In genomic region chr2:237786936-237787335, GRCh38 we compare ENCODE assay signal across 19 cellular contexts. TPM values are rescaled to one million over a fixed set of nuclear protein-coding genes. Genes with fewer than 3 reads are reported as not detected.
DNase-seq lines count a peak whose midpoint lies in the region; ATAC-seq, FAIRE-seq and TF ChIP-seq lines count a peak whose summit lies in the region.
"Had no signal": no experiment of that assay in that cellular context is flagged by ENCODE, and none has a peak within 500 bp of the region (broad histone marks: within the 10 kb centered on the region; RNA-seq: fewer than 3 reads in every experiment).

No MANE protein-coding gene starts in this region.

- peaks cover 20% of the 10 kb centered on the region for H3K9me3 ChIP-seq in mesenchymal stem cell (ENCODE audit: control insufficient read depth, low read length)
- peaks cover 8 to 9% of the 10 kb centered on the region in 2 donors for H3K9me3 ChIP-seq in transverse colon

- no peak for TF ChIP-seq POLR2A in transverse colon (IDR thresholded peaks at IDR 0.05)

- peaks cover 2% of the 10 kb centered on the region for H3K4me1 Mint-ChIP-seq in activated naive CD8-positive, alpha-beta T cell (ENCODE audit: low read depth)
- H3K4me1 Mint-ChIP-seq in activated naive CD8-positive, alpha-beta T cell treated with anti-CD3 and anti-CD28 coated beads for 36 hours: peaks cover 1% of the 10 kb centered on the region
- peaks cover 5% of the 10 kb centered on the region for H3K4me1 Mint-ChIP-seq in central memory CD8-positive, alpha-beta T cell
- H3K4me1 Mint-ChIP-seq in activated T-cell treated with anti-CD3 and anti-CD28 coated beads, Interleukin-2, amount 50 U/mL, for 4 hours (ENCODE audit: low read depth): peaks cover 2% of the 10 kb centered on the region
- H3K4me1 Mint-ChIP-seq: CD14-positive monocyte, H9 had no signal

- H3K36me3 ChIP-seq in mesenchymal stem cell (ENCODE audit: control insufficient read depth in 1 of 2, insufficient read depth in 2 of 2, low read depth in 1 of 2, low read length in 2 of 2) (peaks cover 13 to 34% of the 10 kb centered on the region in 2 experiments), transverse colon (peaks cover 0 to 11% (median under 1%) of the 10 kb centered on the region in 4 donors)

- no peak for TF ChIP-seq EP300 in transverse colon (IDR thresholded peaks at IDR 0.05; ENCODE audit: low read depth)

- H3K4me1 ChIP-seq in mesenchymal stem cell (ENCODE audit: control insufficient read depth, insufficient read depth, low read depth, low read length) (no peaks in the 10 kb centered on the region), transverse colon (no peaks in the 10 kb centered on the region)
- H3K4me1 ChIP-seq: BLaER1 had no signal

- H3K4me3 Mint-ChIP-seq in activated naive CD8-positive, alpha-beta T cell: no peak overlapping the region
- H3K4me3 Mint-ChIP-seq in activated naive CD8-positive, alpha-beta T cell treated with anti-CD3 and anti-CD28 coated beads for 36 hours: no peak overlapping the region
- H3K4me3 Mint-ChIP-seq in central memory CD8-positive, alpha-beta T cell: no peak overlapping the region
- H3K4me3 Mint-ChIP-seq in activated T-cell treated with anti-CD3 and anti-CD28 coated beads, Interleukin-2, amount 50 U/mL, for 4 hours: no peak overlapping the region
- H3K4me3 Mint-ChIP-seq: CD14-positive monocyte; CD4-positive, alpha-beta memory T cell; H9; IgD-negative memory B cell had no signal

- peak; percentile 59 for FAIRE-seq in urothelium cell line (lab: Jason Lieb, UNC)
- FAIRE-seq: D721Med, GM12878, HepG2 had no signal

- peaks cover 4% of the 10 kb centered on the region for H3K79me1 ChIP-seq in mesenchymal stem cell (replicated peaks; ENCODE audit: low read length, poor library complexity, severe bottlenecking)

- no peak overlapping the region for H2BK12ac ChIP-seq in mesenchymal stem cell (ENCODE audit: low read length in 2 of 2)

- H3K4me2 ChIP-seq in mesenchymal stem cell (ENCODE audit: low read length, poor library complexity, severe bottlenecking): no peak overlapping the region
- H3K4me2 ChIP-seq: BLaER1 had no signal

- H3K27ac Mint-ChIP-seq in activated naive CD8-positive, alpha-beta T cell: peak overlapping the region; percentile 8
- no peak overlapping the region for H3K27ac Mint-ChIP-seq in activated naive CD8-positive, alpha-beta T cell treated with anti-CD3 and anti-CD28 coated beads for 36 hours
- peak overlapping the region; percentile 7 for H3K27ac Mint-ChIP-seq in central memory CD8-positive, alpha-beta T cell (ENCODE audit: low read depth)
- H3K27ac Mint-ChIP-seq: H9, IgD-negative memory B cell had no signal

- no peak for ATAC-seq in central memory CD8-positive, alpha-beta T cell (replicated peaks; ENCODE audit: extremely low read depth, poor library complexity, severe bottlenecking)
- ATAC-seq in activated T-cell treated with anti-CD3 and anti-CD28 coated beads, Interleukin-2, amount 50 U/mL, for 4 hours: no peak
- ATAC-seq: GM12878, HepG2 had no signal

- H3K4ac ChIP-seq in mesenchymal stem cell (ENCODE audit: low read depth in 1 of 2, low read length in 2 of 2): no peak overlapping the region

- no peak overlapping the region for H2AFZ ChIP-seq in mesenchymal stem cell (ENCODE audit: low read depth, low read length)

- peaks cover 30% of the 10 kb centered on the region for H3K36me3 Mint-ChIP-seq in activated naive CD8-positive, alpha-beta T cell
- H3K36me3 Mint-ChIP-seq in activated naive CD8-positive, alpha-beta T cell treated with anti-CD3 and anti-CD28 coated beads for 36 hours: peaks cover 55% of the 10 kb centered on the region
- H3K36me3 Mint-ChIP-seq in central memory CD8-positive, alpha-beta T cell (ENCODE audit: insufficient read depth): peaks cover 11% of the 10 kb centered on the region
- H3K36me3 Mint-ChIP-seq in activated T-cell treated with anti-CD3 and anti-CD28 coated beads, Interleukin-2, amount 50 U/mL, for 4 hours (ENCODE audit: insufficient read depth): peaks cover 27% of the 10 kb centered on the region

- peaks cover 5% of the 10 kb centered on the region for H3K9me3 Mint-ChIP-seq in activated naive CD8-positive, alpha-beta T cell (ENCODE audit: low read depth)
- peaks cover 23% of the 10 kb centered on the region for H3K9me3 Mint-ChIP-seq in activated naive CD8-positive, alpha-beta T cell treated with anti-CD3 and anti-CD28 coated beads for 36 hours
- no peaks in the 10 kb centered on the region for H3K9me3 Mint-ChIP-seq in central memory CD8-positive, alpha-beta T cell
- H3K9me3 Mint-ChIP-seq in activated T-cell treated with anti-CD3 and anti-CD28 coated beads, Interleukin-2, amount 50 U/mL, for 4 hours: peaks cover 3% of the 10 kb centered on the region

- H4K91ac ChIP-seq in mesenchymal stem cell (ENCODE audit: low read length): no peak overlapping the region

- H2BK5ac ChIP-seq in mesenchymal stem cell (ENCODE audit: low read depth, low read length, poor library complexity, severe bottlenecking): no peak overlapping the region

- no peak overlapping the region for H3K27ac ChIP-seq in mesenchymal stem cell (ENCODE audit: low read length, poor library complexity, severe bottlenecking)
- H3K27ac ChIP-seq in transverse colon: no peak overlapping the region
- H3K27ac ChIP-seq: BLaER1 had no signal

- H2BK120ac ChIP-seq in mesenchymal stem cell (ENCODE audit: low read depth, low read length): no peak overlapping the region

- no peak overlapping the region for H2BK15ac ChIP-seq in mesenchymal stem cell (ENCODE audit: low read depth, poor library complexity, severe bottlenecking)

- H3K14ac ChIP-seq in mesenchymal stem cell (ENCODE audit: low read length in 2 of 2): no peak overlapping the region

- H4K8ac ChIP-seq in mesenchymal stem cell (ENCODE audit: low read length): no peak overlapping the region

- no peak for TF ChIP-seq CTCF in transverse colon (IDR thresholded peaks at IDR 0.05)

- H3K23ac ChIP-seq in mesenchymal stem cell (ENCODE audit: low read length in 2 of 2): no peak overlapping the region

- no peak for DNase-seq in activated naive CD8-positive, alpha-beta T cell treated with anti-CD3 and anti-CD28 coated beads for 36 hours
- no peak for DNase-seq in central memory CD8-positive, alpha-beta T cell (ENCODE audit: low spot score in 2 of 2)
- DNase-seq in mesenchymal stem cell: peak; percentile 26
- no peak for DNase-seq in urothelium cell line (ENCODE audit: low spot score)
- no peak for DNase-seq in transverse colon
- no peak for DNase-seq in activated T-cell treated with anti-CD3 and anti-CD28 coated beads, Interleukin-2, amount 50 U/mL, for 4 hours
- DNase-seq in NCI-H446 treated with DMSO at 0.1 percent for 48 hours (lab: John Stamatoyannopoulos, UW): no peak
- DNase-seq: 8988T; CD4-positive, alpha-beta memory T cell; DMS79 treated with DMSO at 0.1 percent for 48 hours; EL; H9 had no signal

- H3K4me3 ChIP-seq in mesenchymal stem cell (ENCODE audit: insufficient read depth in 1 of 2, low read depth in 1 of 2, low read length in 2 of 2) (no peak overlapping the region), transverse colon (no peak overlapping the region)
- H3K4me3 ChIP-seq: BLaER1, GM12878 had no signal

- no peak overlapping the region for H3K9ac ChIP-seq in mesenchymal stem cell (ENCODE audit: low read length)
- H3K9ac ChIP-seq: BLaER1 had no signal

- no peaks in the 10 kb centered on the region for H3K27me3 Mint-ChIP-seq in activated naive CD8-positive, alpha-beta T cell
- H3K27me3 Mint-ChIP-seq in activated naive CD8-positive, alpha-beta T cell treated with anti-CD3 and anti-CD28 coated beads for 36 hours: no peaks in the 10 kb centered on the region
- no peaks in the 10 kb centered on the region for H3K27me3 Mint-ChIP-seq in central memory CD8-positive, alpha-beta T cell
- no peaks in the 10 kb centered on the region for H3K27me3 Mint-ChIP-seq in activated T-cell treated with anti-CD3 and anti-CD28 coated beads, Interleukin-2, amount 50 U/mL, for 4 hours (ENCODE audit: low read depth)
- H3K27me3 Mint-ChIP-seq: CD4-positive, alpha-beta memory T cell; IgD-negative memory B cell had no signal

- WGBS in mesenchymal stem cell: 96% methylated on average over 4 of the region's 4 CpGs
- WGBS in transverse colon (ENCODE audit: low coverage in 1 of 2), 2 donors: 89 to 90% methylated on average over 3 to 4 of the region's 4 CpGs

- intact Hi-C loops in transverse colon (cut with DNase I; ENCODE audit: low total_unique reads): no loop called here

- no peak overlapping the region for H3K18ac ChIP-seq in mesenchymal stem cell (ENCODE audit: low read depth in 1 of 2, low read length in 2 of 2)

- no peak overlapping the region for H2AK5ac ChIP-seq in mesenchymal stem cell (ENCODE audit: low read length, severe bottlenecking)

- no peaks in the 10 kb centered on the region for H3K27me3 ChIP-seq in mesenchymal stem cell (ENCODE audit: control insufficient read depth in 1 of 2, insufficient read depth in 1 of 2, low read length in 2 of 2)
- no peaks in the 10 kb centered on the region for H3K27me3 ChIP-seq in transverse colon
- H3K27me3 ChIP-seq: BLaER1 had no signal

- in situ Hi-C loops in transverse colon (cut with MboI; ENCODE audit: low pct_ligation_motif_present in 1 of 4, low pct_unique_long_range_greater_than_20kb in 1 of 4, low sequenced_read_pairs in 3 of 4): no loop called here

RNA-seq across cellular contexts. Expression of gene RBM44, which starts 11.6 kb away (rescaled TPM):
- total RNA-seq in activated naive CD8-positive, alpha-beta T cell treated with anti-CD3 and anti-CD28 coated beads for 36 hours: under 1 TPM; 0.46 to 0.47 TPM
- 0.18 TPM for polyA plus RNA-seq in mesenchymal stem cell (2013, experiment 1 of 2)
- 0.15 TPM for polyA plus RNA-seq in mesenchymal stem cell (2013, experiment 2 of 2)
- total RNA-seq in transverse colon: 1 to 10 TPM in 1 of 4 donors, under 1 TPM in 2, not detected in 1; 0.27 to 1.2 (median 0.95) TPM
- under 1 TPM; 0.33 to 0.69 (median 0.68) TPM for total RNA-seq in activated T-cell treated with anti-CD3 and anti-CD28 coated beads, Interleukin-2, amount 50 U/mL, for 4 hours
